Comparison of ENCODE assay signal across 8 cellular contexts in the genomic region with DNA sequence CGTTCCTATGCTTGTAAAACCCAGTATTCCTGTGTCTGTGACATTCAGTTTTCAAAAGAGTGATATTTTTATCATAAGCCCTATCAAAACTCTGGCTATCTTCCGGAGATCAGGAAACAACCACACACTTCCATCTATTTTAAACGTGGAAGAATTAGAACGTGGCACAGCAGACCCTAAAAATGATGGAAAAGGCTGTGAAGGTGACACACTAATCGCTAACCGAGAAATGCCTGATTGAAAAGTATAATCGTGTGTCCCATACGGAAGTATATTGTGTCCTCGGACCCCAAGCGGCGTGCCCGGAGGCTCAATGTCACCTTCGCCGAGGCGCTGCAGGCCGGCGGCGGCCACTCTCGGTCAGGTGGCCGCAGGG. TPM values are rescaled to one million over a fixed set of nuclear protein-coding genes. Genes with fewer than 3 reads are reported as not detected.
A peak's percentile ranks its signal among the peaks of the same experiment; 100 is the strongest.
DNase-seq lines count a peak whose midpoint lies in the region; ATAC-seq and TF ChIP-seq lines count a peak whose summit lies in the region.

No MANE protein-coding gene starts in this region.

- WGBS in prostate gland = under 1% methylated on average over 20 of the region's 20 CpGs

- peak overlapping the region; percentile 96 for H3K9ac ChIP-seq in SK-N-MC (ENCODE audit: insufficient read length)

- H3K9me3 Mint-ChIP-seq in T-helper 2 cell treated with Interferon-gamma antibody and Interleukin-4, amounts not matched to agents 5 μg/mL and 100 μg/mL, for 36 hours = no peaks in the 10 kb centered on the region

- peaks cover 22% of the 10 kb centered on the region for H3K4me1 Mint-ChIP-seq in T-helper 2 cell treated with Interferon-gamma antibody and Interleukin-4, amounts not matched to agents 5 μg/mL and 100 μg/mL, for 36 hours (ENCODE audit: low read depth)

- H3K4me3 ChIP-seq in SK-N-MC = peak overlapping the region; percentile 99
- peak overlapping the region; percentile 88 for H3K4me3 ChIP-seq in fibroblast of mammary gland (ENCODE audit: control insufficient read depth, low read depth, low read length)
- peak overlapping the region; percentile 81 to 96 for H3K4me3 ChIP-seq in prostate gland

- TF ChIP-seq CTCF in fibroblast of mammary gland (conservative IDR thresholded peaks at IDR 0.05; ENCODE audit: control insufficient read depth, insufficient read depth, low read depth, low read length) (no peak), prostate gland (IDR thresholded peaks at IDR 0.05) (no peak)

- H3K27me3 ChIP-seq in prostate gland (replicated peaks; ENCODE audit: insufficient read depth) = no peaks in the 10 kb centered on the region

- H3K27ac Mint-ChIP-seq in T-helper 2 cell treated with Interferon-gamma antibody and Interleukin-4, amounts not matched to agents 5 μg/mL and 100 μg/mL, for 36 hours = peak overlapping the region; percentile 85

- no peak for DNase-seq in T-helper 2 cell treated with Interferon-gamma antibody and Interleukin-4, amounts not matched to agents 5 μg/mL and 100 μg/mL, for 36 hours (ENCODE audit: low spot score)
- DNase-seq in T-helper 2 cell = no peak
- no peak for DNase-seq in SK-N-MC (ENCODE audit: low read depth, low spot score)
- DNase-seq in fibroblast of mammary gland (ENCODE audit: low read depth) = no peak
- DNase-seq in prostate gland (ENCODE audit: low spot score) = no peak
- no peak for DNase-seq in cerebellar nuclear complex (lab: John Stamatoyannopoulos, UW)
- no peak for DNase-seq in RPMI8226

- intact Hi-C loops in prostate gland (cut with DNase I) = no loop called here

- no peaks in the 10 kb centered on the region for H3K27me3 Mint-ChIP-seq in T-helper 2 cell treated with Interferon-gamma antibody and Interleukin-4, amounts not matched to agents 5 μg/mL and 100 μg/mL, for 36 hours (ENCODE audit: low read depth)

- H3K27ac ChIP-seq in SK-N-MC = peak overlapping the region; percentile 67
- H3K27ac ChIP-seq in prostate gland = peak overlapping the region; percentile 90 to 93

- peak overlapping the region; percentile 90 for H3K4me3 Mint-ChIP-seq in T-helper 2 cell treated with Interferon-gamma antibody and Interleukin-4, amounts not matched to agents 5 μg/mL and 100 μg/mL, for 36 hours

- no peaks in the 10 kb centered on the region; the same call in 1 of the 2 replicates for H3K36me3 ChIP-seq in SK-N-MC (ENCODE audit: insufficient read depth, low read length)
- no peaks in the 10 kb centered on the region for H3K36me3 ChIP-seq in prostate gland

- no peak for TF ChIP-seq POLR2A in prostate gland (IDR thresholded peaks at IDR 0.05)
- TF ChIP-seq POLR2A in GM18505 (IDR thresholded peaks at IDR 0.05; ENCODE audit: borderline replicate concordance, extremely low read depth, insufficient read depth, insufficient read length) = no peak

- no peak for ATAC-seq in GM18505 (IDR thresholded peaks at IDR 0.05; ENCODE audit: unreplicated experiment)

- H3K9me3 ChIP-seq in SK-N-MC (ENCODE audit: low read depth, low read length) (no peaks in the 10 kb centered on the region), prostate gland (no peaks in the 10 kb centered on the region)

- H3K4me1 ChIP-seq in prostate gland (replicated peaks) = no peaks in the 10 kb centered on the region

- peaks cover 18% of the 10 kb centered on the region for H3K36me3 Mint-ChIP-seq in T-helper 2 cell treated with Interferon-gamma antibody and Interleukin-4, amounts not matched to agents 5 μg/mL and 100 μg/mL, for 36 hours (ENCODE audit: low read depth)

RNA-seq across cellular contexts. Expression of a gene that starts 0.7 kb away (rescaled TPM):
- total RNA-seq in prostate gland = 100 to 1,000 TPM in 1 of 2 donors, 10 to 100 TPM in 1; 93.3 to 171 TPM

RNA-seq across cellular contexts. Expression of a gene that starts 19.4 kb away (rescaled TPM):
- 10 to 100 TPM in 1 of 2 donors, 1 to 10 TPM in 1; 3.8 to 17.6 TPM for total RNA-seq in prostate gland

RNA-seq across cellular contexts. Expression of a gene that starts 30.6 kb away (rescaled TPM):
- total RNA-seq in prostate gland = 10 to 100 TPM; 66.0 to 71.1 TPM

RNA-seq across cellular contexts. Expression of a gene that starts 47.4 kb away (rescaled TPM):
- 10 to 100 TPM; 48.5 to 91.4 TPM for total RNA-seq in prostate gland

RNA-seq across cellular contexts. Expression of a gene that starts 58.1 kb away (rescaled TPM):
- 10 to 100 TPM in 1 of 2 donors, 1 to 10 TPM in 1; 6.1 to 24.4 TPM for total RNA-seq in prostate gland
